Comparison of ENCODE assay signal across 1 cellular context in genomic region chr16:69654280-69654931, GRCh38.
TF ChIP-seq lines count a peak whose summit lies in the region.

No MANE protein-coding gene starts in this region.

TF ChIP-seq in HepG2, 621 proteins besides CTCF, POLR2A, EP300 and RAD21 (continued from another document):
- no peak for TF ChIP-seq TRIM24 (CRISPR knock-in tag; IDR thresholded peaks at IDR 0.05)
- no peak for TF ChIP-seq MIER2 (CRISPR knock-in tag; IDR thresholded peaks at IDR 0.05)
- TF ChIP-seq SIX1 (CRISPR knock-in tag; IDR thresholded peaks at IDR 0.05; ENCODE audit: borderline replicate concordance), result no peak
- no peak for TF ChIP-seq SYNCRIP (IDR thresholded peaks at IDR 0.05; ENCODE audit: insufficient read depth, low read depth, low read length)
- TF ChIP-seq ZNF143 (CRISPR knock-in tag; IDR thresholded peaks at IDR 0.05), result no peak
- TF ChIP-seq, protein P1, sequence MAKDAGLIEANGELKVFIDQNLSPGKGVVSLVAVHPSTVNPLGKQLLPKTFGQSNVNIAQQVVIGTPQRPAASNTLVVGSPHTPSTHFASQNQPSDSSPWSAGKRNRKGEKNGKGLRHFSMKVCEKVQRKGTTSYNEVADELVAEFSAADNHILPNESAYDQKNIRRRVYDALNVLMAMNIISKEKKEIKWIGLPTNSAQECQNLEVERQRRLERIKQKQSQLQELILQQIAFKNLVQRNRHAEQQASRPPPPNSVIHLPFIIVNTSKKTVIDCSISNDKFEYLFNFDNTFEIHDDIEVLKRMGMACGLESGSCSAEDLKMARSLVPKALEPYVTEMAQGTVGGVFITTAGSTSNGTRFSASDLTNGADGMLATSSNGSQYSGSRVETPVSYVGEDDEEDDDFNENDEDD (CRISPR knock-in tag; IDR thresholded peaks at IDR 0.05; ENCODE audit: borderline replicate concordance), result no peak
- no peak for TF ChIP-seq ZNF546 (CRISPR knock-in tag; conservative IDR thresholded peaks at IDR 0.05)
- no peak for TF ChIP-seq ZNF207 (IDR thresholded peaks at IDR 0.05; ENCODE audit: borderline replicate concordance)
- no peak for TF ChIP-seq ZNF660 (CRISPR knock-in tag; IDR thresholded peaks at IDR 0.05; ENCODE audit: borderline replicate concordance, low read depth)
- TF ChIP-seq ZNF3 (CRISPR knock-in tag; IDR thresholded peaks at IDR 0.05), result peak; percentile 93
- no peak for TF ChIP-seq HNF1A (IDR thresholded peaks at IDR 0.05; ENCODE audit: low read depth)
- no peak for TF ChIP-seq HNF1A (CRISPR knock-in tag; IDR thresholded peaks at IDR 0.05; ENCODE audit: borderline replicate concordance)
TF ChIP-seq in HepG2: peak in this region for 3.
